Comparison of ENCODE assay signal across 27 cellular contexts in genomic region chr20:48971956-48972355, GRCh38.
"Had no signal": no experiment of that assay in that cellular context is flagged by ENCODE, and none has a peak within 500 bp of the region (broad histone marks: within the 10 kb centered on the region; RNA-seq: fewer than 3 reads in every experiment).

No MANE protein-coding gene starts in this region.

- H3K9me3 Mint-ChIP-seq: immature natural killer cell; memory B cell; natural killer cell treated with Interleukin-12 subunit alpha and Interleukin-12 subunit beta and Interleukin-15 and Interleukin-18, amount 100 ng/mL, for 72 hours; stimulated activated naive B cell treated with anti-CD40 and anti-IgM and Interleukin-4, amounts not matched to agents 10 μg/mL and 1 μg/mL and 100 μg/mL, for 72 hours had no signal

- DNase-seq: hypothalamus; immature natural killer cell; kidney; left colon; left lung; midbrain; mucosa of descending colon; naive thymus-derived CD4-positive, alpha-beta T cell; ovary; right lobe of liver; stimulated activated CD4-positive, alpha-beta T cell treated with anti-CD3 and anti-CD28 coated beads, Interleukin-12 subunit alpha, Interleukin-12 subunit beta, amount 100 ng/mL, for 4 hours; stimulated activated CD4-positive, alpha-beta T cell treated with anti-CD3 and anti-CD28 coated beads, Interleukin-15, amount 100 ng/mL, for 24 hours; stimulated activated CD4-positive, alpha-beta T cell treated with anti-CD3 and anti-CD28 coated beads, Interleukin-2, amount 100 ng/mL, for 24 hours; stimulated activated CD4-positive, alpha-beta T cell treated with anti-CD3 and anti-CD28 coated beads, Interleukin-4, amount 100 ng/mL, for 1 hour; stimulated activated naive B cell treated with anti-CD40 and anti-IgM and Interleukin-4, amounts not matched to agents 10 μg/mL and 1 μg/mL and 100 μg/mL, for 72 hours; stimulated activated naive CD8-positive, alpha-beta T cell treated with anti-CD3 and anti-CD28 coated beads, Interleukin-15, Interleukin-2, amounts not matched to agents 100 U/mL and 50 U/mL, for 24 hours; stomach; testis; thyroid gland; trophoblast cell; upper lobe of right lung had no signal

- H3K4me1 ChIP-seq: left lung, right atrium auricular region, right lobe of liver, testis, thyroid gland had no signal

- H3K36me3 ChIP-seq: ovary had no signal

- H3K4me3 Mint-ChIP-seq: immature natural killer cell; memory B cell; naive thymus-derived CD4-positive, alpha-beta T cell; natural killer cell treated with Interleukin-12 subunit alpha and Interleukin-12 subunit beta and Interleukin-15 and Interleukin-18, amount 100 ng/mL, for 72 hours; stimulated activated naive B cell treated with anti-CD40 and anti-IgM and Interleukin-4, amounts not matched to agents 10 μg/mL and 1 μg/mL and 100 μg/mL, for 72 hours had no signal

- H3K27ac Mint-ChIP-seq: immature natural killer cell; memory B cell; naive thymus-derived CD4-positive, alpha-beta T cell; natural killer cell treated with Interleukin-12 subunit alpha and Interleukin-12 subunit beta and Interleukin-15 and Interleukin-18, amount 100 ng/mL, for 72 hours; progenitor cell of endocrine pancreas; stimulated activated naive B cell treated with anti-CD40 and anti-IgM and Interleukin-4, amounts not matched to agents 10 μg/mL and 1 μg/mL and 100 μg/mL, for 72 hours had no signal

- H3K9me3 ChIP-seq: left lung, mucosa of descending colon, ovary, right atrium auricular region, right lobe of liver, stomach, testis, thyroid gland, upper lobe of right lung had no signal

- H3K27ac ChIP-seq: left lung, ovary, right atrium auricular region, right lobe of liver, testis, thyroid gland, upper lobe of right lung had no signal

- H3K4me3 ChIP-seq: left lung, lung, mucosa of descending colon, ovary, right atrium auricular region, right lobe of liver, smooth muscle cell, stomach, testis, thyroid gland, upper lobe of right lung had no signal

- H3K4me1 Mint-ChIP-seq: immature natural killer cell; memory B cell; naive thymus-derived CD4-positive, alpha-beta T cell; stimulated activated naive B cell treated with anti-CD40 and anti-IgM and Interleukin-4, amounts not matched to agents 10 μg/mL and 1 μg/mL and 100 μg/mL, for 72 hours had no signal

- ATAC-seq: left colon; left lung; mucosa of descending colon; naive thymus-derived CD4-positive, alpha-beta T cell; natural killer cell treated with Interleukin-12 subunit alpha and Interleukin-12 subunit beta and Interleukin-15 and Interleukin-18, amount 100 ng/mL, for 72 hours; right lobe of liver; stimulated activated naive B cell treated with anti-CD40 and anti-IgM and Interleukin-4, amounts not matched to agents 10 μg/mL and 1 μg/mL and 100 μg/mL, for 72 hours; stimulated activated naive CD8-positive, alpha-beta T cell treated with anti-CD3 and anti-CD28 coated beads, Interleukin-15, Interleukin-2, amounts not matched to agents 100 U/mL and 50 U/mL, for 24 hours; upper lobe of right lung had no signal

- H3K27me3 Mint-ChIP-seq: memory B cell; naive thymus-derived CD4-positive, alpha-beta T cell; natural killer cell treated with Interleukin-12 subunit alpha and Interleukin-12 subunit beta and Interleukin-15 and Interleukin-18, amount 100 ng/mL, for 72 hours; progenitor cell of endocrine pancreas; stimulated activated naive B cell treated with anti-CD40 and anti-IgM and Interleukin-4, amounts not matched to agents 10 μg/mL and 1 μg/mL and 100 μg/mL, for 72 hours had no signal

- H3K27me3 ChIP-seq: left lung, ovary, right atrium auricular region, right lobe of liver, stomach, testis, thyroid gland, upper lobe of right lung had no signal
